ENCODE assay signal across 24 cellular contexts in the genomic region with DNA sequence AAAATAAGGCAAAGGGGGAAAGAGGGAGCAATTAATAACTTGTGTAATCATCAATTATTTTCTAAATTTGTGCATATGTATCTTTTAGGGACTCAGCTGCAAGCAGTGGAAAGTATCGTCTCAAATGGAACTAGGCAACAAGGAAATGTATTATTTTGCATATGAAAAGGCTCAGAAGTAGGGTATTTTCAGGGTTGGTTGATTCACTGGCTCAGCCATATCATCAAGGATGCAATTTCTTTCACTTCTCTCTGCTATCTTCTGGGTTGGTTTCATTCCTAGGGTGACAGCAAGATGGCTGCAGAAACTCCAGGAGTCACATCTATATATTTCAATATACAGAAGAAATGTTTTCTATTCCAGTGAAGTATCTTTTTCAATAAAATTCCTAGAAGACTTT.
A peak's percentile ranks its signal among the peaks of the same experiment; 100 is the strongest.
DNase-seq lines count a peak whose midpoint lies in the region; ATAC-seq, FAIRE-seq and TF ChIP-seq lines count a peak whose summit lies in the region.
"Had no signal": no experiment of that assay in that cellular context is flagged by ENCODE, and none has a peak within 500 bp of the region (broad histone marks: within the 10 kb centered on the region; RNA-seq: fewer than 3 reads in every experiment).

No MANE protein-coding gene starts in this region.

- no peak overlapping the region for H3K4me2 ChIP-seq in HepG2 (ENCODE audit: low read depth, low read length)
- H3K4me2 ChIP-seq: hepatocyte, smooth muscle cell had no signal

- no TSS peak for BruUV-seq in HepG2 (replicated peaks; lab: Mats Ljungman, UMichigan)

- in situ Hi-C loops in HepG2 (cut with HindIII; ENCODE audit: extremely low pct_ligation_motif_present, low pct_unique_long_range_greater_than_20kb): no loop called here

- no peaks in the 10 kb centered on the region for H3K27me3 ChIP-seq in HepG2 (ENCODE audit: control insufficient read depth in 1 of 2, insufficient read depth in 2 of 2, low read length in 2 of 2)

- DNase-seq in HepG2 (ENCODE audit: low spot score): no peak
- DNase-seq in SK-N-DZ (ENCODE audit: low spot score): no peak
- DNase-seq in NCI-H69 (lab: John Stamatoyannopoulos, UW): no peak
- DNase-seq in left cardiac atrium: no peak
- DNase-seq: activated CD4-positive, alpha-beta T cell treated with anti-CD3 and anti-CD28 coated beads, Interleukin-2, amount 10 ng/mL, durations not matched to agents 7 days and 5 days; activated naive CD8-positive, alpha-beta T cell treated with anti-CD3 and anti-CD28 coated beads for 36 hours; CD8-positive, alpha-beta T cell; cerebellar nuclear complex; DMS79; NCI-H1092; NCI-H2029 treated with DMSO at 0.1 percent for 48 hours; stimulated activated CD4-positive, alpha-beta T cell treated with anti-CD3 and anti-CD28 coated beads, Interleukin-4, amount 100 ng/mL, for 1 hour; T-helper 17 cell had no signal

- peaks cover 3% of the 10 kb centered on the region for H3K9me3 Mint-ChIP-seq in stimulated activated memory B cell treated with anti-CD40 and anti-IgM and Interleukin-4, amounts not matched to agents 10 μg/mL and 1 μg/mL and 100 μg/mL, for 72 hours
- H3K9me3 Mint-ChIP-seq: activated CD4-positive, alpha-beta T cell treated with anti-CD3 and anti-CD28 coated beads, Interleukin-2, amount 10 ng/mL, durations not matched to agents 7 days and 5 days; activated naive CD8-positive, alpha-beta T cell treated with anti-CD3 and anti-CD28 coated beads for 36 hours; activated T-helper 17 cell treated with anti-CD3 and anti-CD28 coated beads, Interleukin-2, amount 50 U/mL, for 72 hours; CD8-positive, alpha-beta T cell had no signal

- H3K36me3 Mint-ChIP-seq in stimulated activated memory B cell treated with anti-CD40 and anti-IgM and Interleukin-4, amounts not matched to agents 10 μg/mL and 1 μg/mL and 100 μg/mL, for 72 hours: no peaks in the 10 kb centered on the region
- H3K36me3 Mint-ChIP-seq: CD8-positive, alpha-beta T cell had no signal

- H3K27ac Mint-ChIP-seq in stimulated activated memory B cell treated with anti-CD40 and anti-IgM and Interleukin-4, amounts not matched to agents 10 μg/mL and 1 μg/mL and 100 μg/mL, for 72 hours: no peak overlapping the region
- H3K27ac Mint-ChIP-seq: activated CD4-positive, alpha-beta T cell treated with anti-CD3 and anti-CD28 coated beads, Interleukin-2, amount 10 ng/mL, durations not matched to agents 7 days and 5 days; activated naive CD8-positive, alpha-beta T cell treated with anti-CD3 and anti-CD28 coated beads for 36 hours; activated T-helper 17 cell treated with anti-CD3 and anti-CD28 coated beads, Interleukin-2, amount 50 U/mL, for 72 hours; CD8-positive, alpha-beta T cell; T-helper 17 cell had no signal

- H3K4me3 Mint-ChIP-seq in stimulated activated memory B cell treated with anti-CD40 and anti-IgM and Interleukin-4, amounts not matched to agents 10 μg/mL and 1 μg/mL and 100 μg/mL, for 72 hours: no peak overlapping the region
- H3K4me3 Mint-ChIP-seq: activated CD4-positive, alpha-beta T cell treated with anti-CD3 and anti-CD28 coated beads, Interleukin-2, amount 10 ng/mL, durations not matched to agents 7 days and 5 days; activated naive CD8-positive, alpha-beta T cell treated with anti-CD3 and anti-CD28 coated beads for 36 hours; activated T-helper 17 cell treated with anti-CD3 and anti-CD28 coated beads, Interleukin-2, amount 50 U/mL, for 72 hours; CD8-positive, alpha-beta T cell; T-helper 17 cell had no signal

- TF ChIP-seq CTCF in HepG2 (CRISPR knock-in tag; IDR thresholded peaks at IDR 0.05): no peak

- CTCF ChIA-PET in HepG2 (lab: Yijun Ruan, JAX; ENCODE audit: low intra/inter-chr PET ratio, low total read pairs): no interaction called here

- H2AFZ ChIP-seq in HepG2 (ENCODE audit: low read length): no peak overlapping the region
- H2AFZ ChIP-seq: hepatocyte had no signal

- ATAC-seq in GM18870 (IDR thresholded peaks at IDR 0.05; ENCODE audit: unreplicated experiment) (peak; percentile 54), GM21447 (IDR thresholded peaks at IDR 0.05; ENCODE audit: unreplicated experiment) (peak; percentile 50), HG02973 (IDR thresholded peaks at IDR 0.05; ENCODE audit: unreplicated experiment) (peak; percentile 51), HepG2 (no peak), left cardiac atrium (no peak)
- peak; percentile 50 for ATAC-seq in stimulated activated memory B cell treated with anti-CD40 and anti-IgM and Interleukin-4, amounts not matched to agents 10 μg/mL and 1 μg/mL and 100 μg/mL, for 72 hours
- ATAC-seq: activated T-helper 17 cell treated with anti-CD3 and anti-CD28 coated beads, Interleukin-2, amount 50 U/mL, for 72 hours; CD8-positive, alpha-beta T cell; Panc1; T-helper 17 cell had no signal

- H3K4me3 ChIP-seq in HepG2 (replicated peaks in 1 of 3; ENCODE audit: insufficient read depth in 1 of 3, low read depth in 2 of 3, low read length in 3 of 3): no peak overlapping the region
- H3K4me3 ChIP-seq: hepatocyte, smooth muscle cell had no signal

- no peak for FAIRE-seq in HepG2 (lab: Jason Lieb, UNC)
- FAIRE-seq: GM18507, H1 had no signal

- peaks cover 17% of the 10 kb centered on the region for H3K27me3 Mint-ChIP-seq in stimulated activated memory B cell treated with anti-CD40 and anti-IgM and Interleukin-4, amounts not matched to agents 10 μg/mL and 1 μg/mL and 100 μg/mL, for 72 hours

- intact Hi-C loops in HepG2 (cut with micrococcal nuclease; ENCODE audit: unreplicated experiment) (no loop called here), left cardiac atrium (cut with DNase I) (no loop called here)

- no peak for TF ChIP-seq RAD21 in HepG2 (CRISPR knock-in tag; IDR thresholded peaks at IDR 0.05)

- no peak overlapping the region for H3K9ac ChIP-seq in HepG2 (ENCODE audit: insufficient read depth, low read depth, low read length)

- H3K4me1 ChIP-seq in HepG2 (ENCODE audit: insufficient read depth, low read length): no peaks in the 10 kb centered on the region

- H3K36me3 ChIP-seq in HepG2 (replicated peaks in 1 of 2; ENCODE audit: control insufficient read depth in 1 of 2, insufficient read depth in 2 of 2, low read length in 2 of 2): no peaks in the 10 kb centered on the region

- peaks cover 8% of the 10 kb centered on the region for H3K4me1 Mint-ChIP-seq in stimulated activated memory B cell treated with anti-CD40 and anti-IgM and Interleukin-4, amounts not matched to agents 10 μg/mL and 1 μg/mL and 100 μg/mL, for 72 hours
- H3K4me1 Mint-ChIP-seq: activated T-helper 17 cell treated with anti-CD3 and anti-CD28 coated beads, Interleukin-2, amount 50 U/mL, for 72 hours; T-helper 17 cell had no signal

- TF ChIP-seq EP300 in HepG2 (IDR thresholded peaks at IDR 0.05; ENCODE audit: low read depth in 2 of 2, low read length in 2 of 2): no peak
- TF ChIP-seq EP300 in HepG2 (CRISPR knock-in tag; IDR thresholded peaks at IDR 0.05; ENCODE audit: borderline replicate concordance): no peak

- TF ChIP-seq POLR2A in HepG2 (IDR thresholded peaks at IDR 0.05; ENCODE audit: insufficient read depth in 1 of 2, low read depth in 2 of 2, low read length in 2 of 2): no peak

- no peaks in the 10 kb centered on the region for H3K79me2 ChIP-seq in HepG2 (ENCODE audit: insufficient read depth, low read length)
- H3K79me2 ChIP-seq: hepatocyte had no signal

- no peaks in the 10 kb centered on the region for H3K9me3 ChIP-seq in HepG2 (ENCODE audit: low read length)

- POLR2A ChIA-PET in HepG2 (lab: Yijun Ruan, JAX): no interaction called here

- H3K27ac ChIP-seq in HepG2 (ENCODE audit: extremely low read length, insufficient read depth, low read length): no peak overlapping the region
- H3K27ac ChIP-seq: epithelial cell of prostate, hepatocyte had no signal

- no peaks in the 10 kb centered on the region for H4K20me1 ChIP-seq in HepG2 (ENCODE audit: insufficient read depth, low read length)

- 62% methylated on average over 1 of the region's 1 CpG for WGBS in HepG2 (ENCODE audit: low lambda C conversion rate)

TF ChIP-seq in HepG2, 621 proteins besides CTCF, POLR2A, EP300 and RAD21 (continues in another document):
- TF ChIP-seq HDAC1 (CRISPR knock-in tag; IDR thresholded peaks at IDR 0.05) (no peak), ERF (CRISPR knock-in tag; IDR thresholded peaks at IDR 0.05) (no peak), STAT6 (CRISPR knock-in tag; IDR thresholded peaks at IDR 0.05; ENCODE audit: borderline replicate concordance) (no peak), HNRNPL (IDR thresholded peaks at IDR 0.05; ENCODE audit: low read depth, low read length) (no peak), SOX6 (IDR thresholded peaks at IDR 0.05) (no peak), SOX6 (CRISPR knock-in tag; IDR thresholded peaks at IDR 0.05) (no peak), ZNF367 (CRISPR knock-in tag; IDR thresholded peaks at IDR 0.05; ENCODE audit: borderline replicate concordance) (no peak)
- TF ChIP-seq, protein P1, sequence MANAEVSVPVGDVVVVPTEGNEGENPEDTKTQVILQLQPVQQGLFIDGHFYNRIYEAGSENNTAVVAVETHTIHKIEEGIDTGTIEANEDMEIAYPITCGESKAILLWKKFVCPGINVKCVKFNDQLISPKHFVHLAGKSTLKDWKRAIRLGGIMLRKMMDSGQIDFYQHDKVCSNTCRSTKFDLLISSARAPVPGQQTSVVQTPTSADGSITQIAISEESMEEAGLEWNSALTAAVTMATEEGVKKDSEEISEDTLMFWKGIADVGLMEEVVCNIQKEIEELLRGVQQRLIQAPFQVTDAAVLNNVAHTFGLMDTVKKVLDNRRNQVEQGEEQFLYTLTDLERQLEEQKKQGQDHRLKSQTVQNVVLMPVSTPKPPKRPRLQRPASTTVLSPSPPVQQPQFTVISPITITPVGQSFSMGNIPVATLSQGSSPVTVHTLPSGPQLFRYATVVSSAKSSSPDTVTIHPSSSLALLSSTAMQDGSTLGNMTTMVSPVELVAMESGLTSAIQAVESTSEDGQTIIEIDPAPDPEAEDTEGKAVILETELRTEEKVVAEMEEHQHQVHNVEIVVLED (CRISPR knock-in tag; IDR thresholded peaks at IDR 0.05; ENCODE audit: borderline replicate concordance): no peak

Comparison
In these comparisons a context has a peak if more than half of its experiments do, and no peak if none do; other contexts are left out.
1. ATAC-seq: peak in GM18870 (single experiment), GM21447 (single experiment), HG02973 (single experiment) and stimulated activated memory B cell treated with anti-CD40 and anti-IgM and Interleukin-4, amounts not matched to agents 10 μg/mL and 1 μg/mL and 100 μg/mL, for 72 hours (single experiment); none in HepG2 (single experiment) and left cardiac atrium (0 of 2).